In genomic region chr5:124584991-124585715, GRCh38 we compare ENCODE assay signal across 1 cellular context.
TF ChIP-seq lines count a peak whose summit lies in the region.

No MANE protein-coding gene starts in this region.

TF ChIP-seq in HEK293, 187 proteins besides CTCF, POLR2A, EP300 and RAD21 (continued from another document):
- TF ChIP-seq MZF1 (tag by site-specific recombination; IDR thresholded peaks at IDR 0.05; ENCODE audit: borderline replicate concordance), result 0 out of 2 replicates have a peak, but pooled peaks have one; percentile 23
- TF ChIP-seq ZNF398 (tag by site-specific recombination; IDR thresholded peaks at IDR 0.05), result no peak; the same call in 1 of the 2 replicates
- no peak for TF ChIP-seq ZNF785 (tag by site-specific recombination; IDR thresholded peaks at IDR 0.05)
- TF ChIP-seq, protein P1, sequence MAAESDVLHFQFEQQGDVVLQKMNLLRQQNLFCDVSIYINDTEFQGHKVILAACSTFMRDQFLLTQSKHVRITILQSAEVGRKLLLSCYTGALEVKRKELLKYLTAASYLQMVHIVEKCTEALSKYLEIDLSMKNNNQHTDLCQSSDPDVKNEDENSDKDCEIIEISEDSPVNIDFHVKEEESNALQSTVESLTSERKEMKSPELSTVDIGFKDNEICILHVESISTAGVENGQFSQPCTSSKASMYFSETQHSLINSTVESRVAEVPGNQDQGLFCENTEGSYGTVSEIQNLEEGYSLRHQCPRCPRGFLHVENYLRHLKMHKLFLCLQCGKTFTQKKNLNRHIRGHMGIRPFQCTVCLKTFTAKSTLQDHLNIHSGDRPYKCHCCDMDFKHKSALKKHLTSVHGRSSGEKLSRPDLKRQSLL (tag by site-specific recombination; IDR thresholded peaks at IDR 0.05), result no peak
- TF ChIP-seq ZFHX2 (tag by site-specific recombination; conservative IDR thresholded peaks at IDR 0.05), result peak; percentile 89
- peak; percentile 84 for TF ChIP-seq EGR2 (tag by site-specific recombination; IDR thresholded peaks at IDR 0.05; ENCODE audit: low read depth)
- no peak for TF ChIP-seq BCL11A (tag by site-specific recombination; IDR thresholded peaks at IDR 0.05; ENCODE audit: low read depth)
